Comparison of ENCODE assay signal across 23 cellular contexts in the genomic region with DNA sequence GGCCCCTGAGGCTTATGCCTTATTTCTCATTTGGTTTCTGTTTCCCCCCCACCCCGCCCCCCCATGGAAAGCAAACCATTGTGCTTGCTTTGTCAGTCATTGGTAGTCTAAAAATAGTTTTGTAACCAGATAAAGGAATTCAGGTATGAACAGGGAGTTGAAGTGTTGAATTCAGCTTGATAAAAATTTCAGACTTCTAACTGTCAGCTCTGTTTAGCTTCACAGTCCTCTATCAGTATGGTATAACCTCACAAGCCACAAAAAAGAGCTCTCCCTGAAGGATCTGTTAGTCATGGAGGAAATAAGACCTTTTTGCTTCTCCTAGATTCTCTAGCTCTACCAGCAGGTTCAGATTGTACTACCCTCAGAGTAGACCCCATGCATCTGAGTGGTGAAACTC.
"Had no signal": no experiment of that assay in that cellular context is flagged by ENCODE, and none has a peak within 500 bp of the region (broad histone marks: within the 10 kb centered on the region; RNA-seq: fewer than 3 reads in every experiment).

No MANE protein-coding gene starts in this region.

- H3K27ac ChIP-seq: gastrocnemius medialis, left lung, parathyroid adenoma, testis, uterus had no signal

- H2AFZ ChIP-seq: parathyroid adenoma had no signal

- H3K4me1 ChIP-seq: gastrocnemius medialis, left lung, parathyroid adenoma, testis, uterus had no signal

- H3K27me3 ChIP-seq: gastrocnemius medialis, left lung, testis, uterus had no signal

- H3K9ac ChIP-seq: parathyroid adenoma had no signal

- H3K9me3 ChIP-seq: gastrocnemius medialis, left lung, testis, uterus had no signal

- ATAC-seq: esophagus mucosa; gastrocnemius medialis; left lung; sciatic nerve; stimulated activated naive B cell treated with anti-CD40 and anti-IgM and Interleukin-4, amounts not matched to agents 10 μg/mL and 1 μg/mL and 100 μg/mL, for 72 hours had no signal

- DNase-seq: activated CD4-positive, alpha-beta memory T cell treated with anti-CD3 and anti-CD28 coated beads for 36 hours; activated CD4-positive, alpha-beta T cell treated with anti-CD3 and anti-CD28 coated beads for 48 hours; activated naive CD4-positive, alpha-beta T cell treated with Interleukin-2 at 50 U/mL for 16 hours; activated naive CD8-positive, alpha-beta T cell treated with anti-CD3 and anti-CD28 coated beads for 36 hours; activated T-cell treated with anti-CD3 and anti-CD28 coated beads, Interleukin-2, amount 50 U/mL, for 48 hours; central memory CD4-positive, alpha-beta T cell; dermis blood vessel endothelial cell; effector memory CD4-positive, alpha-beta T cell; gastrocnemius medialis; kidney; left lung; midbrain; small intestine; stimulated activated CD4-positive, alpha-beta T cell treated with anti-CD3 and anti-CD28 coated beads, Interleukin-15, amount 100 ng/mL, for 24 hours; stimulated activated CD4-positive, alpha-beta T cell treated with anti-CD3 and anti-CD28 coated beads, Interleukin-2, amount 100 ng/mL, for 48 hours; stimulated activated CD8-positive, alpha-beta memory T cell treated with anti-CD3 and anti-CD28 coated beads, Interleukin-4, amount 100 ng/mL, for 48 hours; stimulated activated naive B cell treated with anti-CD40 and anti-IgM and Interleukin-4, amounts not matched to agents 10 μg/mL and 1 μg/mL and 100 μg/mL, for 72 hours; testis; trophoblast cell; uterus had no signal

- H3K4me3 ChIP-seq: gastrocnemius medialis, left lung, testis, uterus had no signal

- H3K79me2 ChIP-seq: parathyroid adenoma had no signal

- H3K36me3 ChIP-seq: gastrocnemius medialis, left lung, uterus had no signal
